16 cellular contexts compared by ENCODE assay signal in the genomic region with DNA sequence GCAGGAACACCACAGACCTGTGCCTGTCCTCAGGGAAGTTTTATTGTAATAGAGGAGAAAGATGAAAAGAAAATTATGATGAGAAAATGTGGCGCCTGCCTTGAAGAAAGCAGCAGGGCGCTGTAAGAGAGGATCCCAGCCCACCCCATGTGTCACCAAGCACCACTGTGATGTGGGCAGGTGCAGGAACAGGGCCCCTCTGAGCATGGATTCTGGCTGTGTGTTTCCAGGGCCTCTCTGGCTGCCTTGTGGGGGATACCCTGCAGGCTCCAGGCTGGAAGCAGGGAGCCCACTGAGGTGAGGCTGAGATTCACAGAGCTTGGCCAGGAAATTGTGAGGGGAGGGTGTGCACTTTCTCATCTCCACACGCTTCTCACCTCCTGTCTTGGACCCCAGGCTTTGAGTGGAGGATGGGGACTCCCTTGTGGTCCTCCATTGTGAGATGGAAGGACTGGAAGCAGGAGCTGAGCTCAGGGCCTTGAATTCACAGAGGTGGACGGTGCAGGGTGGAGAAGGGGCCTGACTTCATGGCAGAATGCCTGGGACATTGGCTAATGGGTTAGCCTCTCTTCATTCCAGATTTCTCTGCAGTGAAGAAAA.
A peak's percentile ranks its signal among the peaks of the same experiment; 100 is the strongest.
DNase-seq lines count a peak whose midpoint lies in the region; ATAC-seq and TF ChIP-seq lines count a peak whose summit lies in the region.
"Had no signal": no experiment of that assay in that cellular context is flagged by ENCODE, and none has a peak within 500 bp of the region (broad histone marks: within the 10 kb centered on the region; RNA-seq: fewer than 3 reads in every experiment).

No MANE protein-coding gene starts in this region.

- peaks cover 3% of the 10 kb centered on the region for H3K27me3 ChIP-seq in lung (ENCODE audit: control insufficient read depth, insufficient read depth)

- CTCF ChIA-PET in activated CD8-positive, alpha-beta T cell treated with anti-CD3 and anti-CD28 coated beads, Interleukin-2, amount 10 ng/mL, durations not matched to agents 7 days and 5 days (lab: Charles Lee): interaction anchor here (0.6 kb wide), 1 partner anchor 408 kb away, joined by 4 read pairs; no protein-coding TSS in a partner anchor
- CTCF ChIA-PET in activated CD8-positive, alpha-beta T cell treated with anti-CD3 and anti-CD28 coated beads for 36 hours (lab: Charles Lee): no interaction called here

- H3K27me3 Mint-ChIP-seq in activated CD8-positive, alpha-beta T cell treated with anti-CD3 and anti-CD28 coated beads, Interleukin-2, amount 10 ng/mL, durations not matched to agents 7 days and 5 days (ENCODE audit: low read depth): no peaks in the 10 kb centered on the region
- peaks cover 8% of the 10 kb centered on the region for H3K27me3 Mint-ChIP-seq in activated CD8-positive, alpha-beta T cell treated with anti-CD3 and anti-CD28 coated beads for 36 hours
- H3K27me3 Mint-ChIP-seq in activated T-helper 2 cell treated with anti-CD3 and anti-CD28 coated beads, Interferon-gamma antibody, Interleukin-2, Interleukin-4, amounts not matched to agents 10 μg/mL and 5 μg/mL and 100 μg/mL, durations not matched to agents 14 hours and 24 hours and 36 hours (ENCODE audit: low read depth): no peaks in the 10 kb centered on the region
- H3K27me3 Mint-ChIP-seq in stimulated activated naive CD8-positive, alpha-beta T cell treated with anti-CD3 and anti-CD28 coated beads, Interleukin-15, amount 100 ng/mL, for 72 hours: no peaks in the 10 kb centered on the region

- peaks cover 0 to 2% of the 10 kb centered on the region in 2 donors for H3K9me3 ChIP-seq in lung (ENCODE audit: control insufficient read depth in 2 of 2, insufficient read depth in 1 of 2, low read length in 1 of 2)

- H3K27ac ChIP-seq in lung (ENCODE audit: low read depth in 1 of 2, low read length in 1 of 2): no peak overlapping the region
- H3K27ac ChIP-seq: 22Rv1, HL-60 had no signal

- no peak overlapping the region for H3K27ac Mint-ChIP-seq in activated CD8-positive, alpha-beta T cell treated with anti-CD3 and anti-CD28 coated beads, Interleukin-2, amount 10 ng/mL, durations not matched to agents 7 days and 5 days
- H3K27ac Mint-ChIP-seq in activated CD8-positive, alpha-beta T cell treated with anti-CD3 and anti-CD28 coated beads for 36 hours: no peak overlapping the region
- no peak overlapping the region for H3K27ac Mint-ChIP-seq in activated T-helper 2 cell treated with anti-CD3 and anti-CD28 coated beads, Interferon-gamma antibody, Interleukin-2, Interleukin-4, amounts not matched to agents 10 μg/mL and 5 μg/mL and 100 μg/mL, durations not matched to agents 14 hours and 24 hours and 36 hours
- H3K27ac Mint-ChIP-seq in stimulated activated naive CD8-positive, alpha-beta T cell treated with anti-CD3 and anti-CD28 coated beads, Interleukin-15, amount 100 ng/mL, for 72 hours: no peak overlapping the region
- H3K27ac Mint-ChIP-seq: B cell; CD4-positive, alpha-beta T cell had no signal

- no peak overlapping the region for H3K4me3 Mint-ChIP-seq in activated CD8-positive, alpha-beta T cell treated with anti-CD3 and anti-CD28 coated beads, Interleukin-2, amount 10 ng/mL, durations not matched to agents 7 days and 5 days
- H3K4me3 Mint-ChIP-seq in activated CD8-positive, alpha-beta T cell treated with anti-CD3 and anti-CD28 coated beads for 36 hours: no peak overlapping the region
- no peak overlapping the region for H3K4me3 Mint-ChIP-seq in activated T-helper 2 cell treated with anti-CD3 and anti-CD28 coated beads, Interferon-gamma antibody, Interleukin-2, Interleukin-4, amounts not matched to agents 10 μg/mL and 5 μg/mL and 100 μg/mL, durations not matched to agents 14 hours and 24 hours and 36 hours (ENCODE audit: low read depth)
- H3K4me3 Mint-ChIP-seq in stimulated activated naive CD8-positive, alpha-beta T cell treated with anti-CD3 and anti-CD28 coated beads, Interleukin-15, amount 100 ng/mL, for 72 hours: no peak overlapping the region
- H3K4me3 Mint-ChIP-seq: B cell; CD4-positive, alpha-beta T cell had no signal

- POLR2A ChIA-PET in activated CD8-positive, alpha-beta T cell treated with anti-CD3 and anti-CD28 coated beads, Interleukin-2, amount 10 ng/mL, durations not matched to agents 7 days and 5 days (lab: Charles Lee): no interaction called here
- POLR2A ChIA-PET in activated CD8-positive, alpha-beta T cell treated with anti-CD3 and anti-CD28 coated beads for 36 hours (lab: Charles Lee): no interaction called here

- peaks cover 4% of the 10 kb centered on the region for H3K9me3 Mint-ChIP-seq in activated CD8-positive, alpha-beta T cell treated with anti-CD3 and anti-CD28 coated beads, Interleukin-2, amount 10 ng/mL, durations not matched to agents 7 days and 5 days (ENCODE audit: insufficient read depth)
- H3K9me3 Mint-ChIP-seq in activated CD8-positive, alpha-beta T cell treated with anti-CD3 and anti-CD28 coated beads for 36 hours: peaks cover 5% of the 10 kb centered on the region
- H3K9me3 Mint-ChIP-seq in activated T-helper 2 cell treated with anti-CD3 and anti-CD28 coated beads, Interferon-gamma antibody, Interleukin-2, Interleukin-4, amounts not matched to agents 10 μg/mL and 5 μg/mL and 100 μg/mL, durations not matched to agents 14 hours and 24 hours and 36 hours: peaks cover 21% of the 10 kb centered on the region
- peaks cover 4 to 40% of the 10 kb centered on the region in 2 donors for H3K9me3 Mint-ChIP-seq in stimulated activated naive CD8-positive, alpha-beta T cell treated with anti-CD3 and anti-CD28 coated beads, Interleukin-15, amount 100 ng/mL, for 72 hours
- H3K9me3 Mint-ChIP-seq: CD4-positive, alpha-beta T cell had no signal

- no peak for ATAC-seq in activated CD8-positive, alpha-beta T cell treated with anti-CD3 and anti-CD28 coated beads, Interleukin-2, amount 10 ng/mL, durations not matched to agents 7 days and 5 days
- ATAC-seq in activated CD8-positive, alpha-beta T cell treated with anti-CD3 and anti-CD28 coated beads for 36 hours: no peak
- no peak for ATAC-seq in lung (ENCODE audit: insufficient read depth, low FRiP score)
- ATAC-seq in GM18909 (IDR thresholded peaks at IDR 0.05; ENCODE audit: poor library complexity, unreplicated experiment): no peak
- ATAC-seq in HG02759 (IDR thresholded peaks at IDR 0.05; ENCODE audit: unreplicated experiment): no peak
- ATAC-seq in stimulated activated naive CD8-positive, alpha-beta T cell treated with anti-CD3 and anti-CD28 coated beads, Interleukin-15, amount 100 ng/mL, for 72 hours: no peak

- no peaks in the 10 kb centered on the region for H3K4me1 ChIP-seq in lung (ENCODE audit: control insufficient read depth in 2 of 2, insufficient read depth in 2 of 2, low read length in 2 of 2)

- H3K36me3 ChIP-seq in lung (ENCODE audit: control insufficient read depth in 2 of 2, insufficient read depth in 2 of 2, low read length in 2 of 2): no peaks in the 10 kb centered on the region

- peaks cover 2% of the 10 kb centered on the region for H3K36me3 Mint-ChIP-seq in activated CD8-positive, alpha-beta T cell treated with anti-CD3 and anti-CD28 coated beads, Interleukin-2, amount 10 ng/mL, durations not matched to agents 7 days and 5 days (ENCODE audit: low read depth)
- H3K36me3 Mint-ChIP-seq in activated CD8-positive, alpha-beta T cell treated with anti-CD3 and anti-CD28 coated beads for 36 hours (ENCODE audit: low read depth): no peaks in the 10 kb centered on the region
- H3K36me3 Mint-ChIP-seq in activated T-helper 2 cell treated with anti-CD3 and anti-CD28 coated beads, Interferon-gamma antibody, Interleukin-2, Interleukin-4, amounts not matched to agents 10 μg/mL and 5 μg/mL and 100 μg/mL, durations not matched to agents 14 hours and 24 hours and 36 hours (ENCODE audit: low read depth): no peaks in the 10 kb centered on the region

- intact Hi-C loops in activated CD8-positive, alpha-beta T cell treated with anti-CD3 and anti-CD28 coated beads for 36 hours (cut with micrococcal nuclease): no loop called here
- intact Hi-C loops in activated T-helper 2 cell treated with anti-CD3 and anti-CD28 coated beads, Interferon-gamma antibody, Interleukin-2, Interleukin-4, amounts not matched to agents 10 μg/mL and 5 μg/mL and 100 μg/mL, durations not matched to agents 14 hours and 24 hours and 36 hours (cut with micrococcal nuclease): no loop called here

- WGBS in lung, 2 donors: 82 to 84% methylated on average over 4 of the region's 4 CpGs

- H3K4me1 Mint-ChIP-seq in activated CD8-positive, alpha-beta T cell treated with anti-CD3 and anti-CD28 coated beads, Interleukin-2, amount 10 ng/mL, durations not matched to agents 7 days and 5 days (ENCODE audit: low read depth): peaks cover 13% of the 10 kb centered on the region
- peaks cover 16% of the 10 kb centered on the region for H3K4me1 Mint-ChIP-seq in activated CD8-positive, alpha-beta T cell treated with anti-CD3 and anti-CD28 coated beads for 36 hours (ENCODE audit: low read depth)
- H3K4me1 Mint-ChIP-seq in activated T-helper 2 cell treated with anti-CD3 and anti-CD28 coated beads, Interferon-gamma antibody, Interleukin-2, Interleukin-4, amounts not matched to agents 10 μg/mL and 5 μg/mL and 100 μg/mL, durations not matched to agents 14 hours and 24 hours and 36 hours (ENCODE audit: low read depth): peaks cover 4% of the 10 kb centered on the region
- H3K4me1 Mint-ChIP-seq in stimulated activated naive CD8-positive, alpha-beta T cell treated with anti-CD3 and anti-CD28 coated beads, Interleukin-15, amount 100 ng/mL, for 72 hours: peaks cover 27% of the 10 kb centered on the region
- H3K4me1 Mint-ChIP-seq: B cell had no signal

- H3K4me3 ChIP-seq in lung: no peak overlapping the region

- peak; percentile 12 for DNase-seq in activated CD8-positive, alpha-beta T cell treated with anti-CD3 and anti-CD28 coated beads, Interleukin-2, amount 10 ng/mL, durations not matched to agents 7 days and 5 days
- no peak for DNase-seq in activated CD8-positive, alpha-beta T cell treated with anti-CD3 and anti-CD28 coated beads for 36 hours
- DNase-seq in activated T-helper 2 cell treated with anti-CD3 and anti-CD28 coated beads, Interferon-gamma antibody, Interleukin-2, Interleukin-4, amounts not matched to agents 10 μg/mL and 5 μg/mL and 100 μg/mL, durations not matched to agents 14 hours and 24 hours and 36 hours (ENCODE audit: low spot score): peak; percentile 1
- DNase-seq in lung (ENCODE audit: low spot score): peak; percentile 9
- peak; percentile 6 for DNase-seq in stimulated activated CD8-positive, alpha-beta memory T cell treated with anti-CD3 and anti-CD28 coated beads, Interleukin-4, amount 100 ng/mL, for 48 hours
- no peak for DNase-seq in stimulated activated naive CD8-positive, alpha-beta T cell treated with anti-CD3 and anti-CD28 coated beads, Interleukin-15, amount 100 ng/mL, for 72 hours
- DNase-seq: CD4-positive, alpha-beta T cell; DMS53; H7; NCI-H187; NCI-H526 treated with DMSO at 0.1 percent for 48 hours had no signal

- no peak for TF ChIP-seq CTCF in activated CD8-positive, alpha-beta T cell treated with anti-CD3 and anti-CD28 coated beads for 36 hours (IDR thresholded peaks at IDR 0.05)
- no peak for TF ChIP-seq CTCF in lung (IDR thresholded peaks at IDR 0.05; ENCODE audit: control extremely low read depth, extremely low read depth)

Comparison
In these comparisons a context has a peak if more than half of its experiments do, and no peak if none do; other contexts are left out.
1. DNase-seq: peak in activated CD8-positive, alpha-beta T cell treated with anti-CD3 and anti-CD28 coated beads, Interleukin-2, amount 10 ng/mL, durations not matched to agents 7 days and 5 days (single experiment), activated T-helper 2 cell treated with anti-CD3 and anti-CD28 coated beads, Interferon-gamma antibody, Interleukin-2, Interleukin-4, amounts not matched to agents 10 μg/mL and 5 μg/mL and 100 μg/mL, durations not matched to agents 14 hours and 24 hours and 36 hours (single experiment), lung (single experiment) and stimulated activated CD8-positive, alpha-beta memory T cell treated with anti-CD3 and anti-CD28 coated beads, Interleukin-4, amount 100 ng/mL, for 48 hours (single experiment); none in activated CD8-positive, alpha-beta T cell treated with anti-CD3 and anti-CD28 coated beads for 36 hours (single experiment) and stimulated activated naive CD8-positive, alpha-beta T cell treated with anti-CD3 and anti-CD28 coated beads, Interleukin-15, amount 100 ng/mL, for 72 hours (0 of 2).